27 cellular contexts compared by ENCODE assay signal in the genomic region with DNA sequence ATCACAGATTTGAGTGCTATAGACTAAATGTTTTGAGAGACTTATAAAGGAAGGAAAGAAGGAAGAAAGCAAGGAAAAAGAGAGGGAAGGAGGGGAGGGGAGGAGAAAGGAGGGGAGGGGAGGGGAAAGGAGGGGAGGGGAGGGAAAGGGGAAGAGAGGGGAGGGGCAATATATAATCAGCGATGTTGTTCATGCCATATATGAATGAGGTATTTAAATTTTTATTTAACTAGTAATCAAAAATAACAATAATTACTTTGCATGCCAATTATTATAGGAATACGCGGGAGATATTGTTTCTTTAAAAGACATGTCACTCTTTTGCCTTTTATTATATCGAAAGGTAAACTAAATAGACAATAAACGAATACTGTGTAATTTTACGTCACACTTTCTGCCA.
"Had no signal": no experiment of that assay in that cellular context is flagged by ENCODE, and none has a peak within 500 bp of the region (broad histone marks: within the 10 kb centered on the region; RNA-seq: fewer than 3 reads in every experiment).

No MANE protein-coding gene starts in this region.

- FAIRE-seq: urothelium cell line had no signal

- ATAC-seq: stimulated activated effector memory CD8-positive, alpha-beta T cell treated with anti-CD3 and anti-CD28 coated beads, Interleukin-12 subunit alpha, Interleukin-12 subunit beta, amount 100 ng/mL, for 72 hours; stimulated activated memory B cell treated with anti-CD40 and anti-IgM and Interleukin-4, amounts not matched to agents 10 μg/mL and 1 μg/mL and 100 μg/mL, for 72 hours; stimulated activated naive B cell treated with anti-CD40 and anti-IgM and Interleukin-4, amounts not matched to agents 10 μg/mL and 1 μg/mL and 100 μg/mL, for 72 hours; stimulated activated naive CD8-positive, alpha-beta T cell treated with anti-CD3 and anti-CD28 coated beads, Interleukin-15, amount 100 ng/mL, for 72 hours; stimulated activated naive CD8-positive, alpha-beta T cell treated with anti-CD3 and anti-CD28 coated beads, Interleukin-15, Interleukin-2, amounts not matched to agents 100 U/mL and 50 U/mL, for 24 hours; upper lobe of right lung had no signal

- H3K36me3 ChIP-seq: stomach, suprapubic skin, thoracic aorta, thyroid gland, tibial artery, tibial nerve, transverse colon, upper lobe of left lung, upper lobe of right lung, uterus, vagina had no signal

- H3K27me3 ChIP-seq: stomach, suprapubic skin, testis, thyroid gland, tibial artery, tibial nerve, transverse colon, upper lobe of left lung, upper lobe of right lung, uterus, vagina had no signal

- DNase-seq: stimulated activated CD4-positive, alpha-beta T cell treated with anti-CD3 and anti-CD28 coated beads, Interleukin-2, amount 100 ng/mL, for 48 hours; stimulated activated CD4-positive, alpha-beta T cell treated with anti-CD3 and anti-CD28 coated beads, Interleukin-4, amount 100 ng/mL, for 1 hour; stimulated activated CD4-positive, alpha-beta T cell treated with anti-CD3 and anti-CD28 coated beads, Interleukin-4, amount 100 ng/mL, for 24 hours; stimulated activated CD4-positive, alpha-beta T cell treated with anti-CD3 and anti-CD28 coated beads, Interleukin-4, amount 100 ng/mL, for 4 hours; stimulated activated CD8-positive, alpha-beta memory T cell treated with anti-CD3 and anti-CD28 coated beads, Interleukin-4, amount 100 ng/mL, for 48 hours; stimulated activated naive B cell treated with anti-CD40 and anti-IgM and Interleukin-4, amounts not matched to agents 10 μg/mL and 1 μg/mL and 100 μg/mL, for 72 hours; stimulated activated naive CD4-positive, alpha-beta T cell; stimulated activated naive CD4-positive, alpha-beta T cell treated with Interleukin-2 at 50 U/mL for 16 hours; stimulated activated naive CD8-positive, alpha-beta T cell treated with anti-CD3 and anti-CD28 coated beads, Interleukin-15, amount 100 ng/mL, for 72 hours; stimulated activated naive CD8-positive, alpha-beta T cell treated with anti-CD3 and anti-CD28 coated beads, Interleukin-15, Interleukin-2, amounts not matched to agents 100 U/mL and 50 U/mL, for 24 hours; stomach; substantia nigra; testis; thyroid gland; tibial artery; transverse colon; trophoblast cell; upper lobe of left lung; upper lobe of right lung; uterus had no signal

- H3K9me3 ChIP-seq: stomach, suprapubic skin, testis, thoracic aorta, thyroid gland, tibial artery, tibial nerve, transverse colon, upper lobe of left lung, upper lobe of right lung, uterus, vagina had no signal

- H3K4me3 ChIP-seq: stomach, suprapubic skin, testis, thoracic aorta, thyroid gland, tibial artery, tibial nerve, transverse colon, upper lobe of left lung, upper lobe of right lung, uterus, vagina had no signal

- H3K4me1 ChIP-seq: stomach, suprapubic skin, testis, thyroid gland, tibial nerve, transverse colon, upper lobe of left lung, upper lobe of right lung, uterus, vagina had no signal

- H3K27ac ChIP-seq: stomach, suprapubic skin, testis, thoracic aorta, thyroid gland, tibial artery, tibial nerve, transverse colon, upper lobe of left lung, upper lobe of right lung, uterus, vagina had no signal
